ENCODE assay signal across 8 cellular contexts in genomic region chr19:43432866-43433673, GRCh38. TPM values are rescaled to one million over a fixed set of nuclear protein-coding genes. Genes with fewer than 3 reads are reported as not detected.
DNase-seq lines count a peak whose midpoint lies in the region; ATAC-seq and TF ChIP-seq lines count a peak whose summit lies in the region.

No MANE protein-coding gene starts in this region.

- no peaks in the 10 kb centered on the region for H3K36me3 ChIP-seq in CD8-positive, alpha-beta T cell (ENCODE audit: insufficient read depth, low read length)
- no peaks in the 10 kb centered on the region for H3K36me3 ChIP-seq in NT2/D1 (ENCODE audit: insufficient read depth, insufficient read length, low read length)
- H3K36me3 ChIP-seq in neutrophil, result no peaks in the 10 kb centered on the region

- H3K4me3 Mint-ChIP-seq in CD8-positive, alpha-beta T cell, result no peak overlapping the region
- no peak overlapping the region for H3K4me3 Mint-ChIP-seq in type B pancreatic cell

- H3K9me3 ChIP-seq in CD8-positive, alpha-beta T cell (ENCODE audit: low read length), result no peaks in the 10 kb centered on the region
- H3K9me3 ChIP-seq in NT2/D1 (ENCODE audit: insufficient read depth, low read length), result no peaks in the 10 kb centered on the region
- H3K9me3 ChIP-seq in neutrophil, result no peaks in the 10 kb centered on the region

- intact Hi-C loops in CD8-positive, alpha-beta T cell (cut with DNase I, micrococcal nuclease), result loop anchor here (1.0 to 10.0 kb wide), 5 partner anchors 14 to 232 kb away; no protein-coding TSS in a partner anchor

- no peaks in the 10 kb centered on the region for H3K27me3 Mint-ChIP-seq in CD8-positive, alpha-beta T cell (ENCODE audit: low read depth)
- H3K27me3 Mint-ChIP-seq in type B pancreatic cell, result no peaks in the 10 kb centered on the region

- POLR2A ChIA-PET in CD8-positive, alpha-beta T cell (lab: Charles Lee), result interaction anchor here (0.8 to 1.2 kb wide), 4 partner anchors 14 to 93 kb away, joined by 3 to 6 read pairs (median 4); no protein-coding TSS in a partner anchor

- peak; percentile 88 for TF ChIP-seq CTCF in CD8-positive, alpha-beta T cell (IDR thresholded peaks at IDR 0.05)
- TF ChIP-seq CTCF in HFF-Myc (IDR thresholded peaks at IDR 0.05; ENCODE audit: low read depth, low read length, missing control alignments) (peak; percentile 96), neutrophil (IDR thresholded peaks at IDR 0.05) (peak; percentile 55), type B pancreatic cell (conservative IDR thresholded peaks at IDR 0.05) (peak; percentile 85)

- H3K4me1 ChIP-seq in CD8-positive, alpha-beta T cell (ENCODE audit: insufficient read depth, low read length), result peaks cover 20% of the 10 kb centered on the region
- H3K4me1 ChIP-seq in NT2/D1 (ENCODE audit: insufficient read depth, insufficient read length), result no peaks in the 10 kb centered on the region
- H3K4me1 ChIP-seq in neutrophil (ENCODE audit: control insufficient read depth in 1 of 2, insufficient read depth in 1 of 2, low read depth in 1 of 2, low read length in 1 of 2), result peaks cover 3% of the 10 kb centered on the region in 2 experiments

- no peak overlapping the region for H3K4me3 ChIP-seq in CD8-positive, alpha-beta T cell (ENCODE audit: low read depth, low read length)
- H3K4me3 ChIP-seq in HFF-Myc (replicated peaks; ENCODE audit: low read depth, low read length) (no peak overlapping the region), NT2/D1 (ENCODE audit: insufficient read length, low read depth) (no peak overlapping the region), neutrophil (ENCODE audit: low read depth in 1 of 2, low read length in 1 of 2) (no peak overlapping the region)

- peak; percentile 48 to 83 (median 70) for DNase-seq in CD8-positive, alpha-beta T cell
- no peak for DNase-seq in HFF-Myc (ENCODE audit: extremely low read depth, low read depth)
- DNase-seq in NT2/D1 (ENCODE audit: low read depth, low spot score), result peak; percentile 57
- peak; percentile 75 for DNase-seq in activated CD8-positive, alpha-beta memory T cell treated with anti-CD3 and anti-CD28 coated beads, Interleukin-2, amount 50 U/mL, for 4 hours
- DNase-seq in type B pancreatic cell (ENCODE audit: extremely low spot score, unreplicated experiment), result no peak
- no peak for DNase-seq in NCI-H1048 (lab: John Stamatoyannopoulos, UW)

- no peak overlapping the region for H3K27ac Mint-ChIP-seq in CD8-positive, alpha-beta T cell
- H3K27ac Mint-ChIP-seq in type B pancreatic cell, result peak overlapping the region; percentile 47

- CTCF ChIA-PET in CD8-positive, alpha-beta T cell (lab: Charles Lee), result interaction anchor here (0.6 to 9.7 kb wide), 24 partner anchors 10 to 1207 kb away, joined by 3 to 158 read pairs (median 3); partner anchors contain the start of gene PHLDB3

- no peak overlapping the region for H3K9ac ChIP-seq in NT2/D1 (ENCODE audit: insufficient read length, low read depth)

- no peaks in the 10 kb centered on the region for H3K36me3 Mint-ChIP-seq in CD8-positive, alpha-beta T cell
- no peaks in the 10 kb centered on the region for H3K36me3 Mint-ChIP-seq in type B pancreatic cell

- no peak overlapping the region for H3K27ac ChIP-seq in CD8-positive, alpha-beta T cell (ENCODE audit: low read depth, low read length)
- H3K27ac ChIP-seq in neutrophil, result no peak overlapping the region

- peaks cover 34% of the 10 kb centered on the region for H3K4me1 Mint-ChIP-seq in CD8-positive, alpha-beta T cell (ENCODE audit: low read depth)
- no peaks in the 10 kb centered on the region for H3K4me1 Mint-ChIP-seq in type B pancreatic cell (ENCODE audit: unreplicated experiment)

- peak; percentile 98 for ATAC-seq in CD8-positive, alpha-beta T cell
- ATAC-seq in esophagus mucosa, result peak; percentile 76

- no peaks in the 10 kb centered on the region for H3K27me3 ChIP-seq in CD8-positive, alpha-beta T cell (ENCODE audit: insufficient read depth, low read length)
- no peaks in the 10 kb centered on the region for H3K27me3 ChIP-seq in NT2/D1 (ENCODE audit: insufficient read depth, insufficient read length)
- no peaks in the 10 kb centered on the region for H3K27me3 ChIP-seq in neutrophil

- no peaks in the 10 kb centered on the region for H3K9me3 Mint-ChIP-seq in CD8-positive, alpha-beta T cell
- no peaks in the 10 kb centered on the region for H3K9me3 Mint-ChIP-seq in type B pancreatic cell

RNA-seq across cellular contexts. Expression of gene TEX101, which starts 18.4 kb away (rescaled TPM):
- not detected for total RNA-seq in CD8-positive, alpha-beta T cell
- total RNA-seq in esophagus mucosa (3.3 TPM), type B pancreatic cell (ENCODE audit: low replicate concordance) (not detected in 2 replicates)

RNA-seq across cellular contexts. Expression of gene LYPD3, which starts 32.3 kb away (rescaled TPM):
- 10 to 100 TPM; 70.0 to 72.3 TPM for total RNA-seq in CD8-positive, alpha-beta T cell
- total RNA-seq in esophagus mucosa (739 TPM), type B pancreatic cell (ENCODE audit: low replicate concordance) (13.3 and 66.4 TPM in 2 replicates)

Comparison
In these comparisons a context has a peak if more than half of its experiments do, and no peak if none do; other contexts are left out.
1. DNase-seq: peak in CD8-positive, alpha-beta T cell (7 of 7), NT2/D1 (single experiment) and activated CD8-positive, alpha-beta memory T cell treated with anti-CD3 and anti-CD28 coated beads, Interleukin-2, amount 50 U/mL, for 4 hours (single experiment); none in HFF-Myc (single experiment), type B pancreatic cell (single experiment) and NCI-H1048 (single experiment).
2. RNA of gene LYPD3, which starts 32.3 kb away (total RNA-seq): 739 TPM in esophagus mucosa (single experiment); 70.0 to 72.3 TPM in CD8-positive, alpha-beta T cell and 13.3 to 66.4 TPM in type B pancreatic cell; every median in the first group is over 10 times any median in the second.
3. Peak in every context shown above with its lines, with median percentiles within 50 percentile points of each other: CTCF ChIP-seq.